Comparison of ENCODE assay signal across 1 cellular context in the genomic region with DNA sequence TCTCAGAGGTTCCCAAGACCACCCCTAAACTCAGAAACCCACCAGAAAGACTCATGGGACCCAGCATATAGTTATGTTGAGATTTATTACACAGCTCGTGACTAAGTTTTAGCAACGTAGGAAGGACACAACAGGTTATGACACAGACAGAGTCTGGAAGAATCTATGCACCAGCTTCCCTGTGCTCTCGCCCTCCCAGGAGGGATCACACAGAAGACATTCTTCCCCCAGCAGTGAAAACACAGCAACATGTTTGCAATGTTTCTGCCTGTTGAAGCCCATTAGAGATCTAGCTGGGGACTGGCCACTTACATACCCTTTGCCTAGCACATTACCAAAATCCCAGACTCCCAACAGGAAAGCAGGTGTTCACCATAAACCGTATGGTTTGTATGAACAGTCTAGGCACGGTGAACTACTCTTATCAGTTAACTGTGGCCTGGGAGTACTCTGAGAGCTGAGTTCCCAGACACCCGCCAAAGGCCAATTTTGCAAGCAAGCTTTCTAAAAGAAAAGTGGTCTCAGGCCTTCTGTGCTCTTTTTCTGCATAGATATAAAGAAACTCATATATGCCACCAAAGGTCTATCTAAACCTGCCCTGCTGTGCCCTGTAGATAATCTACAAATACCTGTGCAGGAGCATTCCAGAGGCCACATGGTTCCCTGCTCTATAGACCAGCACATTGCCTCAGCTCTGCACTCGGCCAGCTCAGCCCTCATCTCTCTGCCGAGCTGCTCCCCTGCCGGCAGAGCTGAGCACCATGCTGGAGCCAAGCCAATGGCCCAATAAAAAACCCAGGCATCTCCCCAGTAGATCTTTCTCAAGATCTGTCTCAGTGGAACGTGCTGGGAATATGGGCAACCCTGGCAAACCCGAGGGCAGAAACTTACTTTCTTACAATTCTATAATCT.
TF ChIP-seq lines count a peak whose summit lies in the region.

No MANE protein-coding gene starts in this region.

TF ChIP-seq in IMR-90, 13 proteins besides CTCF, POLR2A, EP300 and RAD21 (continued from another document):
- TF ChIP-seq, protein P1, sequence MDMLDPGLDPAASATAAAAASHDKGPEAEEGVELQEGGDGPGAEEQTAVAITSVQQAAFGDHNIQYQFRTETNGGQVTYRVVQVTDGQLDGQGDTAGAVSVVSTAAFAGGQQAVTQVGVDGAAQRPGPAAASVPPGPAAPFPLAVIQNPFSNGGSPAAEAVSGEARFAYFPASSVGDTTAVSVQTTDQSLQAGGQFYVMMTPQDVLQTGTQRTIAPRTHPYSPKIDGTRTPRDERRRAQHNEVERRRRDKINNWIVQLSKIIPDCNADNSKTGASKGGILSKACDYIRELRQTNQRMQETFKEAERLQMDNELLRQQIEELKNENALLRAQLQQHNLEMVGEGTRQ (IDR thresholded peaks at IDR 0.05; ENCODE audit: low read depth, low read length), result no peak
